Comparison of ENCODE assay signal across 10 cellular contexts in genomic region chr7:20441346-20441745, GRCh38.
DNase-seq lines count a peak whose midpoint lies in the region; FAIRE-seq and TF ChIP-seq lines count a peak whose summit lies in the region.
"Had no signal": no experiment of that assay in that cellular context is flagged by ENCODE, and none has a peak within 500 bp of the region (broad histone marks: within the 10 kb centered on the region; RNA-seq: fewer than 3 reads in every experiment).

No MANE protein-coding gene starts in this region.

- H3K27ac ChIP-seq in 22Rv1 (peak overlapping the region; percentile 28), urinary bladder (ENCODE audit: low read depth) (peak overlapping the region; percentile 33)

- CTCF ChIA-PET in Caco-2 (lab: Charles Lee): no interaction called here

- peak; percentile 65 for FAIRE-seq in GM12892 (lab: Jason Lieb, UNC)

- H3K36me3 ChIP-seq in urinary bladder (ENCODE audit: insufficient read depth) (no peaks in the 10 kb centered on the region), Caco-2 (ENCODE audit: control insufficient read depth, insufficient read depth, low read length) (no peaks in the 10 kb centered on the region)

- WGBS in urinary bladder: 74% methylated on average over 4 of the region's 4 CpGs

- H3K4me1 ChIP-seq in urinary bladder (ENCODE audit: insufficient read depth) (peaks cover 4% of the 10 kb centered on the region), Caco-2 (peaks cover 10% of the 10 kb centered on the region; the same call in 1 of the 2 replicates)

- BruUV-seq in Caco-2 (replicated peaks; lab: Mats Ljungman, UMichigan): no TSS peak

- DNase-seq in GM12892 (ENCODE audit: insufficient read length) (no peak), RPMI8226 (peak; percentile 35), Caco-2 (no peak), occipital lobe (lab: John Stamatoyannopoulos, UW) (no peak)
- DNase-seq: CD8-positive, alpha-beta T cell; COR-L47 had no signal

- peaks cover 11% of the 10 kb centered on the region; the same call in 1 of the 2 replicates for H3K9me3 ChIP-seq in Caco-2

- TF ChIP-seq CTCF in 22Rv1 (IDR thresholded peaks at IDR 0.05): no peak
- TF ChIP-seq CTCF in Caco-2 (IDR thresholded peaks at IDR 0.05; ENCODE audit: insufficient read depth in 1 of 2, low read depth in 1 of 2, low read length in 1 of 2, severe bottlenecking in 1 of 2, unreplicated experiment in 1 of 2): no peak

- H3K9me3 Mint-ChIP-seq in Caco-2 (ENCODE audit: unreplicated experiment): peaks cover 26% of the 10 kb centered on the region
- H3K9me3 Mint-ChIP-seq: CD8-positive, alpha-beta T cell; GM23338 had no signal

- no peaks in the 10 kb centered on the region for H3K36me3 Mint-ChIP-seq in Caco-2 (ENCODE audit: insufficient read depth, unreplicated experiment)
- H3K36me3 Mint-ChIP-seq: CD8-positive, alpha-beta T cell had no signal

- POLR2A ChIA-PET in Caco-2 (lab: Charles Lee): no interaction called here

- peaks cover 10% of the 10 kb centered on the region for H3K4me1 Mint-ChIP-seq in Caco-2 (ENCODE audit: low read depth, unreplicated experiment)

- TF ChIP-seq POLR2A in GM12892 (IDR thresholded peaks at IDR 0.05; ENCODE audit: low read depth, low read length): no peak

- H3K4me3 ChIP-seq in urinary bladder (ENCODE audit: low read depth, low read length) (no peak overlapping the region), Caco-2 (ENCODE audit: low read depth, low read length) (no peak overlapping the region)
- H3K4me3 ChIP-seq: GM23338 had no signal

- no peak overlapping the region for H3K4me3 Mint-ChIP-seq in Caco-2 (ENCODE audit: unreplicated experiment)
- H3K4me3 Mint-ChIP-seq: CD14-positive monocyte; CD8-positive, alpha-beta T cell; GM23338 had no signal

- intact Hi-C loops in Caco-2 (cut with micrococcal nuclease; ENCODE audit: unreplicated experiment): no loop called here

- H3K27ac Mint-ChIP-seq in Caco-2 (ENCODE audit: unreplicated experiment): no peak overlapping the region
- H3K27ac Mint-ChIP-seq: CD8-positive, alpha-beta T cell; GM23338 had no signal

- no peaks in the 10 kb centered on the region for H3K27me3 ChIP-seq in Caco-2 (replicated peaks; ENCODE audit: control insufficient read depth, insufficient read depth, low read length)

- H3K27me3 Mint-ChIP-seq in Caco-2 (ENCODE audit: insufficient read depth, unreplicated experiment): no peaks in the 10 kb centered on the region
